In genomic region chr15:30828304-30828639, GRCh38 we compare ENCODE assay signal across 7 cellular contexts.
DNase-seq lines count a peak whose midpoint lies in the region; ATAC-seq lines count a peak whose summit lies in the region.
"Not testable (repeated sequence)": the region's sequence is repeated elsewhere in the genome, so short reads cannot be mapped to it uniquely, and the experiment has no call there.

No MANE protein-coding gene starts in this region.

- not testable (repeated sequence) for H3K4me3 Mint-ChIP-seq in activated naive CD4-positive, alpha-beta T cell treated with anti-CD3 and anti-CD28 coated beads for 36 hours; effector memory CD8-positive, alpha-beta T cell

- intact Hi-C loops in activated naive CD4-positive, alpha-beta T cell treated with anti-CD3 and anti-CD28 coated beads for 36 hours (cut with micrococcal nuclease); left ventricle myocardium superior (cut with micrococcal nuclease): not testable (repeated sequence)

- H3K27me3 Mint-ChIP-seq in activated naive CD4-positive, alpha-beta T cell treated with anti-CD3 and anti-CD28 coated beads for 36 hours (ENCODE audit: low read depth); effector memory CD8-positive, alpha-beta T cell: not testable (repeated sequence)

- peak overlapping the region; percentile 7; the same call in 1 of the 2 replicates for H3K27ac ChIP-seq in SJSA1

- CTCF ChIA-PET in activated naive CD4-positive, alpha-beta T cell treated with anti-CD3 and anti-CD28 coated beads for 36 hours (lab: Charles Lee): interaction anchor here (1.0 kb wide), 2 partner anchors 31 to 301 kb away, joined by 3 read pairs; no protein-coding TSS in a partner anchor

- not testable (repeated sequence) for H3K9me3 ChIP-seq in SJSA1 (replicated peaks)

- H3K36me3 ChIP-seq in SJSA1: peaks cover 58% of the 10 kb centered on the region

- ATAC-seq in effector memory CD8-positive, alpha-beta T cell (replicated peaks): peak; percentile 47
- peak; percentile 74 for ATAC-seq in left ventricle myocardium superior

- H3K27ac Mint-ChIP-seq in activated naive CD4-positive, alpha-beta T cell treated with anti-CD3 and anti-CD28 coated beads for 36 hours: not testable (repeated sequence)
- H3K27ac Mint-ChIP-seq in effector memory CD8-positive, alpha-beta T cell: peak overlapping the region in 1 of 2 donors; percentile 8

- H3K4me1 ChIP-seq in SJSA1 (replicated peaks): peaks cover 22% of the 10 kb centered on the region

- not testable (repeated sequence) for H3K4me1 Mint-ChIP-seq in activated naive CD4-positive, alpha-beta T cell treated with anti-CD3 and anti-CD28 coated beads for 36 hours (ENCODE audit: low read depth)
- peaks cover 4 to 15% of the 10 kb centered on the region in 2 donors for H3K4me1 Mint-ChIP-seq in effector memory CD8-positive, alpha-beta T cell (ENCODE audit: low read depth in 2 of 2)

- not testable (repeated sequence) for H3K36me3 Mint-ChIP-seq in activated naive CD4-positive, alpha-beta T cell treated with anti-CD3 and anti-CD28 coated beads for 36 hours (ENCODE audit: low read depth)
- H3K36me3 Mint-ChIP-seq in effector memory CD8-positive, alpha-beta T cell (ENCODE audit: insufficient read depth): peaks cover 24% of the 10 kb centered on the region

- H3K9me3 Mint-ChIP-seq in activated naive CD4-positive, alpha-beta T cell treated with anti-CD3 and anti-CD28 coated beads for 36 hours; effector memory CD8-positive, alpha-beta T cell: not testable (repeated sequence)

- DNase-seq in ELR (ENCODE audit: low read depth) (peak; percentile 50), LHCN-M2 (ENCODE audit: low read depth) (peak; percentile 11), SJSA1 (ENCODE audit: low read depth in 1 of 2, low spot score in 2 of 2) (peak in 1 of 2 experiments; percentile 4), myocyte (ENCODE audit: low read depth) (peak; percentile 22)
- peak; percentile 22 for DNase-seq in activated naive CD4-positive, alpha-beta T cell treated with anti-CD3 and anti-CD28 coated beads for 36 hours
- DNase-seq in effector memory CD8-positive, alpha-beta T cell; left ventricle myocardium superior: not testable (repeated sequence)

- not testable (repeated sequence) for H3K4me3 ChIP-seq in SJSA1

- H3K27me3 ChIP-seq in SJSA1 (replicated peaks): not testable (repeated sequence)
